19 cellular contexts compared by ENCODE assay signal in genomic region chr15:28948036-28948435, GRCh38.
A peak's percentile ranks its signal among the peaks of the same experiment; 100 is the strongest.
DNase-seq lines count a peak whose midpoint lies in the region; ATAC-seq and TF ChIP-seq lines count a peak whose summit lies in the region.
"Had no signal": no experiment of that assay in that cellular context is flagged by ENCODE, and none has a peak within 500 bp of the region (broad histone marks: within the 10 kb centered on the region; RNA-seq: fewer than 3 reads in every experiment).

No MANE protein-coding gene starts in this region.

- H3K36me3 ChIP-seq in BLaER1 = peaks cover 26% of the 10 kb centered on the region; the same call in 1 of the 2 replicates
- H3K36me3 ChIP-seq: cardiac muscle cell, esophagus squamous epithelium, left lung, neutrophil had no signal

- H3K4me1 Mint-ChIP-seq in activated naive CD8-positive, alpha-beta T cell treated with anti-CD3 and anti-CD28 coated beads, Interleukin-2, amount 50 U/mL, for 24 hours = peaks cover 65% of the 10 kb centered on the region
- H3K4me1 Mint-ChIP-seq in nephron progenitor cell = peaks cover 72% of the 10 kb centered on the region

- no peaks in the 10 kb centered on the region for H3K9me3 Mint-ChIP-seq in activated naive CD8-positive, alpha-beta T cell treated with anti-CD3 and anti-CD28 coated beads, Interleukin-2, amount 50 U/mL, for 24 hours
- H3K9me3 Mint-ChIP-seq in nephron progenitor cell = peaks cover 30% of the 10 kb centered on the region
- H3K9me3 Mint-ChIP-seq: activated T-helper 1 cell treated with anti-CD3 and anti-CD28 coated beads, Interleukin-12 subunit alpha, Interleukin-12 subunit beta, Interleukin-2, Interleukin-4 antibody, amounts not matched to agents 30 ng/mL and 10 ng/mL and 1 ng/mL, durations not matched to agents 14 hours and 24 hours and 36 hours had no signal

- no peak overlapping the region for H3K9ac ChIP-seq in BLaER1

- H3K4me3 Mint-ChIP-seq in activated naive CD8-positive, alpha-beta T cell treated with anti-CD3 and anti-CD28 coated beads, Interleukin-2, amount 50 U/mL, for 24 hours = peak overlapping the region; percentile 33
- H3K4me3 Mint-ChIP-seq in nephron progenitor cell = no peak overlapping the region
- H3K4me3 Mint-ChIP-seq: activated T-helper 1 cell treated with anti-CD3 and anti-CD28 coated beads, Interleukin-12 subunit alpha, Interleukin-12 subunit beta, Interleukin-2, Interleukin-4 antibody, amounts not matched to agents 30 ng/mL and 10 ng/mL and 1 ng/mL, durations not matched to agents 14 hours and 24 hours and 36 hours had no signal

- H3K27me3 Mint-ChIP-seq in activated naive CD8-positive, alpha-beta T cell treated with anti-CD3 and anti-CD28 coated beads, Interleukin-2, amount 50 U/mL, for 24 hours = no peaks in the 10 kb centered on the region
- no peaks in the 10 kb centered on the region for H3K27me3 Mint-ChIP-seq in nephron progenitor cell (ENCODE audit: low read depth, poor library complexity)

- H3K4me1 ChIP-seq in BLaER1 = peaks cover 44% of the 10 kb centered on the region
- H3K4me1 ChIP-seq: esophagus squamous epithelium, left lung, testis had no signal

- H3K27me3 ChIP-seq in BLaER1 = 0 out of 2 replicates have a peak, but pooled peaks cover 2% of the 10 kb centered on the region
- H3K27me3 ChIP-seq: cardiac muscle cell, esophagus squamous epithelium, testis had no signal

- H3K4me3 ChIP-seq in BLaER1 = no peak overlapping the region
- H3K4me3 ChIP-seq in Jurkat, Clone E6-1 (ENCODE audit: low read length) = peak overlapping the region; percentile 37
- H3K4me3 ChIP-seq: cardiac muscle cell, esophagus squamous epithelium, left lung, testis had no signal

- H3K36me3 Mint-ChIP-seq in activated naive CD8-positive, alpha-beta T cell treated with anti-CD3 and anti-CD28 coated beads, Interleukin-2, amount 50 U/mL, for 24 hours (ENCODE audit: low read depth) = peaks cover 14% of the 10 kb centered on the region
- H3K36me3 Mint-ChIP-seq in nephron progenitor cell (ENCODE audit: low read depth) = peaks cover 46% of the 10 kb centered on the region

- no peak overlapping the region for H3K27ac Mint-ChIP-seq in activated naive CD8-positive, alpha-beta T cell treated with anti-CD3 and anti-CD28 coated beads, Interleukin-2, amount 50 U/mL, for 24 hours
- H3K27ac Mint-ChIP-seq in nephron progenitor cell = peak overlapping the region; percentile 94
- H3K27ac Mint-ChIP-seq: activated T-helper 1 cell treated with anti-CD3 and anti-CD28 coated beads, Interleukin-12 subunit alpha, Interleukin-12 subunit beta, Interleukin-2, Interleukin-4 antibody, amounts not matched to agents 30 ng/mL and 10 ng/mL and 1 ng/mL, durations not matched to agents 14 hours and 24 hours and 36 hours had no signal

- no peak overlapping the region for H3K27ac ChIP-seq in BLaER1
- H3K27ac ChIP-seq: cardiac muscle cell, esophagus squamous epithelium, left lung, neutrophil, testis had no signal

- H3K4me2 ChIP-seq in BLaER1 = peak overlapping the region; percentile 49

- no peak for DNase-seq in Jurkat, Clone E6-1 (ENCODE audit: low read depth, low spot score)
- DNase-seq in activated naive CD8-positive, alpha-beta T cell treated with anti-CD3 and anti-CD28 coated beads, Interleukin-2, amount 50 U/mL, for 24 hours = no peak
- DNase-seq in nephron progenitor cell (no peak), HUDEP-2 (lab: John Stamatoyannopoulos, UW; ENCODE audit: unreplicated experiment in 76 of 76) (no peak), NCI-H1436 (lab: John Stamatoyannopoulos, UW) (no peak), cerebellar cortex (ENCODE audit: low spot score) (no peak)
- DNase-seq: amygdala, esophagus squamous epithelium, left lung, NCI-H2029 treated with DMSO at 0.1 percent for 48 hours, NCI-H510A treated with DMSO at 0.1 percent for 48 hours, retina, testis had no signal

- no peak for TF ChIP-seq CTCF in nephron progenitor cell (IDR thresholded peaks at IDR 0.05)

- H3K9me3 ChIP-seq in BLaER1 = peaks cover 18% of the 10 kb centered on the region
- H3K9me3 ChIP-seq: esophagus squamous epithelium, left lung, neutrophil, testis had no signal

- peaks cover 20% of the 10 kb centered on the region for H4K20me1 ChIP-seq in BLaER1

- ATAC-seq in activated naive CD8-positive, alpha-beta T cell treated with anti-CD3 and anti-CD28 coated beads, Interleukin-2, amount 50 U/mL, for 24 hours = no peak
- no peak for ATAC-seq in HG03159 (IDR thresholded peaks at IDR 0.05; ENCODE audit: unreplicated experiment)
- ATAC-seq: HCT116, left lung had no signal
